ENCODE assay signal across 1 cellular context in the genomic region with DNA sequence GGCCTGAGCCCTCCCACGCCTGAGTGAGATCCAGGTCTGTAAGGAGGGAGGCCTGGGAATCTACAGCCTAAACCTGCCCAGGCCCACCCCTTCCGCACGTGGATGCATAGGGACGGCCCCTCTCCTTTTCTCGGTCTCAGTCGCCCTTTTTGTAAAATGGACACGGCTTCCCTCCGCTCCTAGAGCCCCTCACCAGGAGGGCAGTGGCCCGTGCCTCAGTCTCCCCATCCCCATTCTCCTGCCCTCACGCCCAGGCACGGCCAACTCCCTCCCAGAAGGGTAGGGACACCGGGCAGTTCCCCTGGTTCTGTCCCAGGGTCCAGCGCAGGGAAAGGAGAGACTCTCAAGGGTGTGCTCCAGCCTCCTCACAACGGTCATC.
TF ChIP-seq lines count a peak whose summit lies in the region.

No MANE protein-coding gene starts in this region.

TF ChIP-seq in HepG2, 621 proteins besides CTCF, POLR2A, EP300 and RAD21 (continued from another document and continues in another):
- TF ChIP-seq NKX3-1 (CRISPR knock-in tag; IDR thresholded peaks at IDR 0.05) (no peak), HDAC2 (CRISPR knock-in tag; IDR thresholded peaks at IDR 0.05) (peak; percentile 36; the same call in 1 of the 2 replicates), ZEB1 (IDR thresholded peaks at IDR 0.05; ENCODE audit: insufficient replicate concordance, low read depth) (no peak), GTF2F1 (IDR thresholded peaks at IDR 0.05; ENCODE audit: low read length) (no peak), ZNF382 (CRISPR knock-in tag; IDR thresholded peaks at IDR 0.05; ENCODE audit: borderline replicate concordance) (no peak), TEAD3 (CRISPR knock-in tag; optimal IDR thresholded peaks at IDR 0.05; ENCODE audit: borderline replicate concordance) (no peak), CREB1 (IDR thresholded peaks at IDR 0.05) (no peak), CREB1 (CRISPR knock-in tag; IDR thresholded peaks at IDR 0.05) (no peak), CHCHD3 (CRISPR knock-in tag; IDR thresholded peaks at IDR 0.05) (no peak), FOXO4 (CRISPR knock-in tag; conservative IDR thresholded peaks at IDR 0.05) (no peak), HDAC6 (IDR thresholded peaks at IDR 0.05; ENCODE audit: low read depth, low read length) (no peak), HNRNPL (IDR thresholded peaks at IDR 0.05; ENCODE audit: low read depth, low read length) (no peak), SNAPC4 (CRISPR knock-in tag; IDR thresholded peaks at IDR 0.05) (no peak), ZNF619 (CRISPR knock-in tag; IDR thresholded peaks at IDR 0.05) (no peak), FOXP1 (IDR thresholded peaks at IDR 0.05) (no peak), FOXP1 (CRISPR knock-in tag; IDR thresholded peaks at IDR 0.05) (0 out of 2 replicates have a peak, but pooled peaks have one; percentile 2), ZNF550 (CRISPR knock-in tag; IDR thresholded peaks at IDR 0.05; ENCODE audit: borderline replicate concordance) (no peak; the same call in none of the 2 replicates), NFIB (CRISPR knock-in tag; IDR thresholded peaks at IDR 0.05; ENCODE audit: borderline replicate concordance) (peak; percentile 76; the same call in 1 of the 2 replicates), REXO4 (CRISPR knock-in tag; IDR thresholded peaks at IDR 0.05; ENCODE audit: borderline replicate concordance) (no peak), ZNF549 (CRISPR knock-in tag; IDR thresholded peaks at IDR 0.05) (no peak), ZBTB10 (CRISPR knock-in tag; IDR thresholded peaks at IDR 0.05; ENCODE audit: borderline replicate concordance) (no peak), SPEN (CRISPR knock-in tag; IDR thresholded peaks at IDR 0.05; ENCODE audit: low read depth) (peak; percentile 57), ISL2 (CRISPR knock-in tag; IDR thresholded peaks at IDR 0.05) (no peak), PCBP2 (optimal IDR thresholded peaks at IDR 0.05; ENCODE audit: low read depth, low read length, poor library complexity, severe bottlenecking) (no peak), ZFP90 (CRISPR knock-in tag; IDR thresholded peaks at IDR 0.05; ENCODE audit: borderline replicate concordance) (0 out of 2 replicates have a peak, but pooled peaks have one; percentile 60), ZUFSP (CRISPR knock-in tag; IDR thresholded peaks at IDR 0.05; ENCODE audit: borderline replicate concordance) (no peak), ZNF713 (CRISPR knock-in tag; IDR thresholded peaks at IDR 0.05) (no peak), LCORL (IDR thresholded peaks at IDR 0.05) (no peak), LCORL (CRISPR knock-in tag; IDR thresholded peaks at IDR 0.05) (no peak; the same call in 1 of the 2 replicates), KDM5A (IDR thresholded peaks at IDR 0.05; ENCODE audit: borderline replicate concordance, low read length) (no peak), MAFF (IDR thresholded peaks at IDR 0.05; ENCODE audit: low read depth, low read length) (no peak), NFYB (CRISPR knock-in tag; IDR thresholded peaks at IDR 0.05) (no peak; the same call in 1 of the 2 replicates)
- TF ChIP-seq, protein P1, sequence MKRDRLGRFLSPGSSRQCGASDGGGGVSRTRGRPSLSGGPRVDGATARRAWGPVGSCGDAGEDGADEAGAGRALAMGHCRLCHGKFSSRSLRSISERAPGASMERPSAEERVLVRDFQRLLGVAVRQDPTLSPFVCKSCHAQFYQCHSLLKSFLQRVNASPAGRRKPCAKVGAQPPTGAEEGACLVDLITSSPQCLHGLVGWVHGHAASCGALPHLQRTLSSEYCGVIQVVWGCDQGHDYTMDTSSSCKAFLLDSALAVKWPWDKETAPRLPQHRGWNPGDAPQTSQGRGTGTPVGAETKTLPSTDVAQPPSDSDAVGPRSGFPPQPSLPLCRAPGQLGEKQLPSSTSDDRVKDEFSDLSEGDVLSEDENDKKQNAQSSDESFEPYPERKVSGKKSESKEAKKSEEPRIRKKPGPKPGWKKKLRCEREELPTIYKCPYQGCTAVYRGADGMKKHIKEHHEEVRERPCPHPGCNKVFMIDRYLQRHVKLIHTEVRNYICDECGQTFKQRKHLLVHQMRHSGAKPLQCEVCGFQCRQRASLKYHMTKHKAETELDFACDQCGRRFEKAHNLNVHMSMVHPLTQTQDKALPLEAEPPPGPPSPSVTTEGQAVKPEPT (CRISPR knock-in tag; IDR thresholded peaks at IDR 0.05; ENCODE audit: low read depth): peak; percentile 62; the same call in 1 of the 2 replicates
- TF ChIP-seq, protein P2, sequence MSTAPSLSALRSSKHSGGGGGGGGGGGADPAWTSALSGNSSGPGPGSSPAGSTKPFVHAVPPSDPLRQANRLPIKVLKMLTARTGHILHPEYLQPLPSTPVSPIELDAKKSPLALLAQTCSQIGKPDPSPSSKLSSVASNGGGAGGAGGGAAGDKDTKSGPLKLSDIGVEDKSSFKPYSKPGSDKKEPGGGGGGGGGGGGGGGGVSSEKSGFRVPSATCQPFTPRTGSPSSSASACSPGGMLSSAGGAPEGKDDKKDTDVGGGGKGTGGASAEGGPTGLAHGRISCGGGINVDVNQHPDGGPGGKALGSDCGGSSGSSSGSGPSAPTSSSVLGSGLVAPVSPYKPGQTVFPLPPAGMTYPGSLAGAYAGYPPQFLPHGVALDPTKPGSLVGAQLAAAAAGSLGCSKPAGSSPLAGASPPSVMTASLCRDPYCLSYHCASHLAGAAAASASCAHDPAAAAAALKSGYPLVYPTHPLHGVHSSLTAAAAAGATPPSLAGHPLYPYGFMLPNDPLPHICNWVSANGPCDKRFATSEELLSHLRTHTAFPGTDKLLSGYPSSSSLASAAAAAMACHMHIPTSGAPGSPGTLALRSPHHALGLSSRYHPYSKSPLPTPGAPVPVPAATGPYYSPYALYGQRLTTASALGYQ (CRISPR knock-in tag; IDR thresholded peaks at IDR 0.05): 0 out of 2 replicates have a peak, but pooled peaks have one; percentile 52
- TF ChIP-seq, protein P3, sequence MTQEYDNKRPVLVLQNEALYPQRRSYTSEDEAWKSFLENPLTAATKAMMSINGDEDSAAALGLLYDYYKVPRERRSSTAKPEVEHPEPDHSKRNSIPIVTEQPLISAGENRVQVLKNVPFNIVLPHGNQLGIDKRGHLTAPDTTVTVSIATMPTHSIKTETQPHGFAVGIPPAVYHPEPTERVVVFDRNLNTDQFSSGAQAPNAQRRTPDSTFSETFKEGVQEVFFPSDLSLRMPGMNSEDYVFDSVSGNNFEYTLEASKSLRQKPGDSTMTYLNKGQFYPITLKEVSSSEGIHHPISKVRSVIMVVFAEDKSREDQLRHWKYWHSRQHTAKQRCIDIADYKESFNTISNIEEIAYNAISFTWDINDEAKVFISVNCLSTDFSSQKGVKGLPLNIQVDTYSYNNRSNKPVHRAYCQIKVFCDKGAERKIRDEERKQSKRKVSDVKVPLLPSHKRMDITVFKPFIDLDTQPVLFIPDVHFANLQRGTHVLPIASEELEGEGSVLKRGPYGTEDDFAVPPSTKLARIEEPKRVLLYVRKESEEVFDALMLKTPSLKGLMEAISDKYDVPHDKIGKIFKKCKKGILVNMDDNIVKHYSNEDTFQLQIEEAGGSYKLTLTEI (CRISPR knock-in tag; conservative IDR thresholded peaks at IDR 0.05): no peak
- TF ChIP-seq, protein P4, sequence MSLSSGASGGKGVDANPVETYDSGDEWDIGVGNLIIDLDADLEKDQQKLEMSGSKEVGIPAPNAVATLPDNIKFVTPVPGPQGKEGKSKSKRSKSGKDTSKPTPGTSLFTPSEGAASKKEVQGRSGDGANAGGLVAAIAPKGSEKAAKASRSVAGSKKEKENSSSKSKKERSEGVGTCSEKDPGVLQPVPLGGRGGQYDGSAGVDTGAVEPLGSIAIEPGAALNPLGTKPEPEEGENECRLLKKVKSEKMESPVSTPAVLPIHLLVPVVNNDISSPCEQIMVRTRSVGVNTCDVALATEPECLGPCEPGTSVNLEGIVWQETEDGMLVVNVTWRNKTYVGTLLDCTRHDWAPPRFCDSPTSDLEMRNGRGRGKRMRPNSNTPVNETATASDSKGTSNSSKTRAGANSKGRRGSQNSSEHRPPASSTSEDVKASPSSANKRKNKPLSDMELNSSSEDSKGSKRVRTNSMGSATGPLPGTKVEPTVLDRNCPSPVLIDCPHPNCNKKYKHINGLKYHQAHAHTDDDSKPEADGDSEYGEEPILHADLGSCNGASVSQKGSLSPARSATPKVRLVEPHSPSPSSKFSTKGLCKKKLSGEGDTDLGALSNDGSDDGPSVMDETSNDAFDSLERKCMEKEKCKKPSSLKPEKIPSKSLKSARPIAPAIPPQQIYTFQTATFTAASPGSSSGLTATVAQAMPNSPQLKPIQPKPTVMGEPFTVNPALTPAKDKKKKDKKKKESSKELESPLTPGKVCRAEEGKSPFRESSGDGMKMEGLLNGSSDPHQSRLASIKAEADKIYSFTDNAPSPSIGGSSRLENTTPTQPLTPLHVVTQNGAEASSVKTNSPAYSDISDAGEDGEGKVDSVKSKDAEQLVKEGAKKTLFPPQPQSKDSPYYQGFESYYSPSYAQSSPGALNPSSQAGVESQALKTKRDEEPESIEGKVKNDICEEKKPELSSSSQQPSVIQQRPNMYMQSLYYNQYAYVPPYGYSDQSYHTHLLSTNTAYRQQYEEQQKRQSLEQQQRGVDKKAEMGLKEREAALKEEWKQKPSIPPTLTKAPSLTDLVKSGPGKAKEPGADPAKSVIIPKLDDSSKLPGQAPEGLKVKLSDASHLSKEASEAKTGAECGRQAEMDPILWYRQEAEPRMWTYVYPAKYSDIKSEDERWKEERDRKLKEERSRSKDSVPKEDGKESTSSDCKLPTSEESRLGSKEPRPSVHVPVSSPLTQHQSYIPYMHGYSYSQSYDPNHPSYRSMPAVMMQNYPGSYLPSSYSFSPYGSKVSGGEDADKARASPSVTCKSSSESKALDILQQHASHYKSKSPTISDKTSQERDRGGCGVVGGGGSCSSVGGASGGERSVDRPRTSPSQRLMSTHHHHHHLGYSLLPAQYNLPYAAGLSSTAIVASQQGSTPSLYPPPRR (CRISPR knock-in tag; IDR thresholded peaks at IDR 0.05; ENCODE audit: borderline replicate concordance): peak; percentile 72; the same call in 1 of the 2 replicates
